Comparison of ENCODE assay signal across 8 cellular contexts in genomic region chr11:59559886-59560285, GRCh38. TPM values are rescaled to one million over a fixed set of nuclear protein-coding genes. Genes with fewer than 3 reads are reported as not detected.
DNase-seq lines count a peak whose midpoint lies in the region; ATAC-seq, FAIRE-seq and TF ChIP-seq lines count a peak whose summit lies in the region.

No MANE protein-coding gene starts in this region.

- no peak for FAIRE-seq in RCC 7860 (lab: Jason Lieb, UNC)

- TF ChIP-seq CTCF in IMR-90 (conservative IDR thresholded peaks at IDR 0.05; ENCODE audit: low read depth, low read length) (no peak), neutrophil (IDR thresholded peaks at IDR 0.05) (no peak)

- no peak overlapping the region for H3K14ac ChIP-seq in IMR-90 (replicated peaks; ENCODE audit: low read depth, low read length)

- H3K9me3 ChIP-seq in IMR-90 (ENCODE audit: control insufficient read depth, insufficient read depth, low read length): no peaks in the 10 kb centered on the region
- H3K9me3 ChIP-seq in duodenal mucosa (ENCODE audit: control insufficient read depth in 1 of 2, low read length in 2 of 2): no peaks in the 10 kb centered on the region
- H3K9me3 ChIP-seq in neutrophil: no peaks in the 10 kb centered on the region

- no peak for TF ChIP-seq RAD21 in IMR-90 (IDR thresholded peaks at IDR 0.05; ENCODE audit: low read length)

- no peak overlapping the region for H4K91ac ChIP-seq in IMR-90 (ENCODE audit: insufficient read depth, low read depth, low read length)

- no peak overlapping the region for H2BK5ac ChIP-seq in IMR-90 (ENCODE audit: low read depth, low read length, poor library complexity, severe bottlenecking)

- H3K79me1 ChIP-seq in IMR-90 (ENCODE audit: low read depth in 1 of 2, low read length in 2 of 2): no peaks in the 10 kb centered on the region

- 20% methylated on average over 1 of the region's 8 CpGs; no CpG with 5 or more reads in 1 of the 2 experiments for WGBS in IMR-90 (ENCODE audit: extremely low coverage in 2 of 2, insufficient read length in 1 of 2), 2 experiments

- H3K4me3 ChIP-seq in IMR-90 (ENCODE audit: insufficient read depth, low read depth, low read length) (peak overlapping the region; percentile 96; the same call in 1 of the 2 replicates), duodenal mucosa (ENCODE audit: low read depth in 1 of 2, low read length in 2 of 2) (peak overlapping the region; percentile 86 to 94), neutrophil (ENCODE audit: low read depth in 1 of 2, low read length in 1 of 2) (peak overlapping the region; percentile 70 to 84)

- TF ChIP-seq POLR2A in IMR-90 (IDR thresholded peaks at IDR 0.05; ENCODE audit: low read depth, low read length): no peak

- H3K56ac ChIP-seq in IMR-90 (ENCODE audit: extremely low read depth, insufficient read depth, low read length): no peak overlapping the region

- H4K8ac ChIP-seq in IMR-90 (ENCODE audit: low read depth in 2 of 2, low read length in 2 of 2): peak overlapping the region in 1 of 2 experiments; percentile 29; a peak in 2 of 4 replicates

- no peak overlapping the region for H3K4ac ChIP-seq in IMR-90 (ENCODE audit: low read depth, low read length)

- in situ Hi-C loops in IMR-90 (cut with MboI; ENCODE audit: low sequenced_read_pairs): loop anchor here (10.0 to 25.0 kb wide), 2 partner anchors 245 to 973 kb away; partner anchors contain the start of genes LPXN and ZFP91

- H3K9ac ChIP-seq in IMR-90 (ENCODE audit: low read depth, low read length) (no peak overlapping the region), duodenal mucosa (ENCODE audit: low read depth in 1 of 2, low read length in 2 of 2) (peak overlapping the region in 1 of 2 donors; percentile 64)

- no peak overlapping the region for H2BK15ac ChIP-seq in IMR-90 (ENCODE audit: low read depth, low read length)

- peak overlapping the region; percentile 66 for H2AK9ac ChIP-seq in IMR-90 (replicated peaks; ENCODE audit: low read depth, low read length, poor library complexity)

- H3K4me1 ChIP-seq in IMR-90 (ENCODE audit: control insufficient read depth, insufficient read depth, low read length): peaks cover 3% of the 10 kb centered on the region; the same call in 1 of the 2 replicates
- peaks cover 8 to 10% of the 10 kb centered on the region in 2 donors for H3K4me1 ChIP-seq in duodenal mucosa (ENCODE audit: control insufficient read depth in 1 of 2, insufficient read depth in 2 of 2, low read length in 2 of 2)
- H3K4me1 ChIP-seq in neutrophil (ENCODE audit: control insufficient read depth in 1 of 2, insufficient read depth in 1 of 2, low read depth in 1 of 2, low read length in 1 of 2): peaks cover 42 to 47% of the 10 kb centered on the region in 2 experiments

- H3K23ac ChIP-seq in IMR-90 (ENCODE audit: low read depth, low read length): no peak overlapping the region; the same call in 1 of the 2 replicates

- dilution Hi-C loops in IMR-90 (cut with HindIII; ENCODE audit: low sequenced_read_pairs, unreplicated experiment): no loop called here

- H4K20me1 ChIP-seq in IMR-90 (ENCODE audit: insufficient read depth, low read length): no peaks in the 10 kb centered on the region; the same call in 1 of the 2 replicates

- peak overlapping the region; percentile 83 for H2AFZ ChIP-seq in IMR-90 (replicated peaks; ENCODE audit: low read length, poor library complexity)

- BruUV-seq in IMR-90 (replicated peaks; lab: Mats Ljungman, UMichigan): no TSS peak

- no peak overlapping the region for H3K27ac ChIP-seq in IMR-90 (ENCODE audit: insufficient read depth, low read length)
- no peak overlapping the region for H3K27ac ChIP-seq in duodenal mucosa (ENCODE audit: low read depth, low read length)
- H3K27ac ChIP-seq in neutrophil: no peak overlapping the region

- CTCF ChIA-PET in IMR-90 (lab: Yijun Ruan, JAX): no interaction called here

- H3K4me2 ChIP-seq in IMR-90 (ENCODE audit: low read depth, low read length): peak overlapping the region; percentile 45

- intact Hi-C loops in IMR-90 (cut with micrococcal nuclease): loop anchor here (10.0 kb wide), 1 partner anchor 985 kb away; the partner anchor contains the start of genes LPXN and ZFP91

- H2BK20ac ChIP-seq in IMR-90 (ENCODE audit: low read depth, low read length): no peak overlapping the region

- H3K36me3 ChIP-seq in IMR-90 (ENCODE audit: control insufficient read depth, insufficient read depth, low read length) (no peaks in the 10 kb centered on the region), duodenal mucosa (ENCODE audit: control insufficient read depth in 1 of 2, insufficient read depth in 2 of 2, low read length in 2 of 2) (no peaks in the 10 kb centered on the region), neutrophil (no peaks in the 10 kb centered on the region)

- 0 out of 2 replicates have a peak, but pooled peaks cover 4% of the 10 kb centered on the region for H3K9me1 ChIP-seq in IMR-90 (ENCODE audit: insufficient read depth, low read length)

- DNase-seq in IMR-90 (no peak), SHP77 treated with DMSO at 0.1 percent for 48 hours (lab: John Stamatoyannopoulos, UW) (no peak), RCC 7860 (ENCODE audit: low spot score) (no peak), NCI-H526 (lab: John Stamatoyannopoulos, UW) (no peak)

- POLR2A ChIA-PET in IMR-90 (lab: Charles Lee; ENCODE audit: unreplicated experiment): interaction anchor here (0.6 kb wide), 1 partner anchor 10 kb away, joined by 27 read pairs; no protein-coding TSS in a partner anchor

- peak overlapping the region; percentile 62; the same call in 1 of the 2 replicates for H2AK5ac ChIP-seq in IMR-90 (ENCODE audit: low read depth, low read length)

- H2BK120ac ChIP-seq in IMR-90 (ENCODE audit: low read depth, low read length): no peak overlapping the region

- ATAC-seq in GM18502 (IDR thresholded peaks at IDR 0.05; ENCODE audit: poor library complexity, unreplicated experiment) (peak; percentile 11), IMR-90 (ENCODE audit: low read depth) (no peak), GM18868 (IDR thresholded peaks at IDR 0.05; ENCODE audit: unreplicated experiment) (no peak)

- no peaks in the 10 kb centered on the region for H3K27me3 ChIP-seq in IMR-90 (ENCODE audit: control insufficient read depth, insufficient read depth, low read length)
- peaks cover 0 to 5% of the 10 kb centered on the region in 2 donors for H3K27me3 ChIP-seq in duodenal mucosa (ENCODE audit: control insufficient read depth in 1 of 2, insufficient read depth in 2 of 2, low read length in 2 of 2)
- H3K27me3 ChIP-seq in neutrophil: peaks cover 58% of the 10 kb centered on the region

- H3K18ac ChIP-seq in IMR-90 (ENCODE audit: low read depth, low read length): no peak overlapping the region

- peak overlapping the region; percentile 10; the same call in 1 of the 2 replicates for H4K5ac ChIP-seq in IMR-90 (ENCODE audit: low read depth, low read length)

TF ChIP-seq in IMR-90, 13 proteins besides CTCF, POLR2A, EP300 and RAD21:
- no peak for TF ChIP-seq NFE2L2 (IDR thresholded peaks at IDR 0.05; ENCODE audit: low read depth, low read length)
- TF ChIP-seq MXI1 (IDR thresholded peaks at IDR 0.05; ENCODE audit: borderline replicate concordance, low read depth, low read length): no peak
- TF ChIP-seq FOS (IDR thresholded peaks at IDR 0.05; ENCODE audit: low read depth, low read length): no peak

RNA-seq across cellular contexts. Expression of gene OR4D9, which starts 48.5 kb away (rescaled TPM):
- not detected in 2 replicates for total RNA-seq in IMR-90 (2012; rRNA removed)
- polyA plus RNA-seq in IMR-90 (2012; rRNA removed): not detected in 2 replicates
- not detected in 2 replicates for polyA plus RNA-seq in IMR-90 (2012; cell fraction: cytosol; rRNA removed)
- not detected in 2 replicates for polyA plus RNA-seq in IMR-90 (2012; cell fraction: nucleus; rRNA removed; ENCODE audit: low replicate concordance)

RNA-seq across cellular contexts. Expression of gene OSBP, which starts 55.7 kb away (rescaled TPM):
- 27.2 and 27.4 TPM in 2 replicates for total RNA-seq in IMR-90 (2012; rRNA removed)
- polyA plus RNA-seq in IMR-90 (2012; rRNA removed): 15.4 and 22.1 TPM in 2 replicates
- polyA plus RNA-seq in IMR-90 (2012; cell fraction: cytosol; rRNA removed): 5.8 and 8.5 TPM in 2 replicates
- polyA plus RNA-seq in IMR-90 (2012; cell fraction: nucleus; rRNA removed; ENCODE audit: low replicate concordance): 5.2 and 32.2 TPM in 2 replicates

RNA-seq across cellular contexts. Expression of gene OR4D11, which starts 56.5 kb away (rescaled TPM):
- not detected in 2 replicates for total RNA-seq in IMR-90 (2012; rRNA removed)
- polyA plus RNA-seq in IMR-90 (2012; rRNA removed): not detected in 2 replicates
- polyA plus RNA-seq in IMR-90 (2012; cell fraction: cytosol; rRNA removed): not detected in 2 replicates
- polyA plus RNA-seq in IMR-90 (2012; cell fraction: nucleus; rRNA removed; ENCODE audit: low replicate concordance): not detected in 2 replicates
